In genomic region chr2:113886479-113887383, GRCh38 we compare ENCODE assay signal across 1 cellular context.
TF ChIP-seq lines count a peak whose summit lies in the region.

No MANE protein-coding gene starts in this region.

TF ChIP-seq in GM12878, 131 proteins besides CTCF, POLR2A, EP300 and RAD21 (continued from another document and continues in another):
- TF ChIP-seq ZNF687 (IDR thresholded peaks at IDR 0.05) (peak; percentile 87), ZNF217 (IDR thresholded peaks at IDR 0.05) (peak; percentile 89; the same call in 1 of the 2 replicates), TCF12 (IDR thresholded peaks at IDR 0.05; ENCODE audit: low read depth, low read length) (peak; percentile 90), ETV6 (conservative IDR thresholded peaks at IDR 0.05 in 1 of 2, IDR thresholded peaks at IDR 0.05 in 1 of 2; ENCODE audit: borderline replicate concordance in 1 of 2, low read depth in 1 of 2) (peak in 1 of 2 experiments; percentile 94; a peak in 2 of 4 replicates), MTA3 (IDR thresholded peaks at IDR 0.05; ENCODE audit: borderline replicate concordance, low read length) (peak; percentile 71; the same call in 1 of the 2 replicates), SREBF2 (IDR thresholded peaks at IDR 0.05; ENCODE audit: low read length) (no peak), FOS (IDR thresholded peaks at IDR 0.05; ENCODE audit: borderline replicate concordance, extremely low read depth, insufficient read length) (no peak), HDGF (IDR thresholded peaks at IDR 0.05) (peak; percentile 76), POU2F2 (IDR thresholded peaks at IDR 0.05; ENCODE audit: borderline replicate concordance, low read depth, low read length) (peak; percentile 100), TCF3 (IDR thresholded peaks at IDR 0.05; ENCODE audit: borderline replicate concordance, insufficient read depth, low read depth, low read length) (peak; percentile 89), CBFB (IDR thresholded peaks at IDR 0.05; ENCODE audit: low read depth) (peak; percentile 83), SRF (IDR thresholded peaks at IDR 0.05; ENCODE audit: low read depth in 2 of 2, low read length in 2 of 2) (peak; percentile 43 to 59; a peak in 3 of 4 replicates), TARDBP (IDR thresholded peaks at IDR 0.05; ENCODE audit: borderline replicate concordance) (no peak), SUPT20H (IDR thresholded peaks at IDR 0.05; ENCODE audit: borderline replicate concordance, control insufficient read depth, low read depth, low read length) (no peak), GATAD2B (conservative IDR thresholded peaks at IDR 0.05; ENCODE audit: low read depth) (peak; percentile 87; the same call in 1 of the 2 replicates), NR2F1 (conservative IDR thresholded peaks at IDR 0.05) (peak; percentile 88), CREM (IDR thresholded peaks at IDR 0.05; ENCODE audit: low read depth) (peak; percentile 87), PAX8 (IDR thresholded peaks at IDR 0.05) (no peak), BHLHE40 (IDR thresholded peaks at IDR 0.05; ENCODE audit: borderline replicate concordance in 1 of 2, low read depth in 2 of 2, low read length in 1 of 2) (peak; percentile 82 to 87), NFXL1 (IDR thresholded peaks at IDR 0.05; ENCODE audit: borderline replicate concordance) (no peak), BACH1 (IDR thresholded peaks at IDR 0.05; ENCODE audit: borderline replicate concordance) (peak; percentile 84; the same call in 1 of the 2 replicates), HSF1 (IDR thresholded peaks at IDR 0.05; ENCODE audit: low read depth, low read length) (no peak), DPF2 (IDR thresholded peaks at IDR 0.05) (peak; percentile 96), NBN (IDR thresholded peaks at IDR 0.05) (peak; percentile 94), SMARCA5 (IDR thresholded peaks at IDR 0.05) (peak; percentile 66), POLR2AphosphoS5 (IDR thresholded peaks at IDR 0.05; ENCODE audit: low read length) (peak; percentile 86), CHD1 (IDR thresholded peaks at IDR 0.05; ENCODE audit: low read depth, low read length) (no peak), SIN3A (IDR thresholded peaks at IDR 0.05; ENCODE audit: low read depth, low read length) (peak; percentile 73), REST (IDR thresholded peaks at IDR 0.05; ENCODE audit: low read depth, low read length) (no peak), TAF1 (IDR thresholded peaks at IDR 0.05; ENCODE audit: borderline replicate concordance, low read depth, low read length) (peak; percentile 66; the same call in 1 of the 2 replicates), SREBF1 (IDR thresholded peaks at IDR 0.05; ENCODE audit: low read length) (peak; percentile 58), ZBTB33 (IDR thresholded peaks at IDR 0.05) (no peak), WRNIP1 (IDR thresholded peaks at IDR 0.05; ENCODE audit: borderline replicate concordance, low read depth, low read length) (no peak), HDAC6 (IDR thresholded peaks at IDR 0.05; ENCODE audit: unreplicated experiment) (no peak), ZNF207 (IDR thresholded peaks at IDR 0.05; ENCODE audit: borderline replicate concordance) (no peak), MXI1 (IDR thresholded peaks at IDR 0.05; ENCODE audit: low read depth, low read length) (peak; percentile 76), TBL1XR1 (IDR thresholded peaks at IDR 0.05; ENCODE audit: low read depth, low read length) (peak; percentile 92), IRF4 (IDR thresholded peaks at IDR 0.05; ENCODE audit: low read depth, low read length) (peak; percentile 93; the same call in 1 of the 2 replicates), KAT2A (conservative IDR thresholded peaks at IDR 0.05; ENCODE audit: control insufficient read depth, low read depth, low read length) (no peak), MEF2B (IDR thresholded peaks at IDR 0.05; ENCODE audit: partially characterized antibody, poor library complexity, severe bottlenecking) (peak; percentile 69), ZNF384 (IDR thresholded peaks at IDR 0.05; ENCODE audit: borderline replicate concordance, low read depth, low read length) (no peak), SMAD5 (IDR thresholded peaks at IDR 0.05; ENCODE audit: low read depth) (no peak)
- TF ChIP-seq, protein P1, sequence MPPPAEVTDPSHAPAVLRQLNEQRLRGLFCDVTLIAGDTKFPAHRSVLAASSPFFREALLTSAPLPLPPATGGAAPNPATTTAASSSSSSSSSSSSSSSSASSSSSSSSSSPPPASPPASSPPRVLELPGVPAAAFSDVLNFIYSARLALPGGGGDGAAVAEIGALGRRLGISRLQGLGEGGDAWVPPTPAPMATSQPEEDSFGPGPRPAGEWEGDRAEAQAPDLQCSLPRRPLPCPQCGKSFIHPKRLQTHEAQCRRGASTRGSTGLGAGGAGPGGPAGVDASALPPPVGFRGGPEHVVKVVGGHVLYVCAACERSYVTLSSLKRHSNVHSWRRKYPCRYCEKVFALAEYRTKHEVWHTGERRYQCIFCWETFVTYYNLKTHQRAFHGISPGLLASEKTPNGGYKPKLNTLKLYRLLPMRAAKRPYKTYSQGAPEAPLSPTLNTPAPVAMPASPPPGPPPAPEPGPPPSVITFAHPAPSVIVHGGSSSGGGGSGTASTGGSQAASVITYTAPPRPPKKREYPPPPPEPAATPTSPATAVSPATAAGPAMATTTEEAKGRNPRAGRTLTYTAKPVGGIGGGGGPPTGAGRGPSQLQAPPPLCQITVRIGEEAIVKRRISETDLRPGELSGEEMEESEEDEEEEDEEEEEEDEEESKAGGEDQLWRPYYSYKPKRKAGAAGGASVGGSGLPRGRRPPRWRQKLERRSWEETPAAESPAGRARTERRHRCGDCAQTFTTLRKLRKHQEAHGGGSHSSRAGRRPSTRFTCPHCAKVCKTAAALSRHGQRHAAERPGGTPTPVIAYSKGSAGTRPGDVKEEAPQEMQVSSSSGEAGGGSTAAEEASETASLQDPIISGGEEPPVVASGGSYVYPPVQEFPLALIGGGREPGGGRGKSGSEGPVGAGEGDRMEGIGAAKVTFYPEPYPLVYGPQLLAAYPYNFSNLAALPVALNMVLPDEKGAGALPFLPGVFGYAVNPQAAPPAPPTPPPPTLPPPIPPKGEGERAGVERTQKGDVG (CRISPR knock-in tag; IDR thresholded peaks at IDR 0.05): no peak
- TF ChIP-seq, protein P2, sequence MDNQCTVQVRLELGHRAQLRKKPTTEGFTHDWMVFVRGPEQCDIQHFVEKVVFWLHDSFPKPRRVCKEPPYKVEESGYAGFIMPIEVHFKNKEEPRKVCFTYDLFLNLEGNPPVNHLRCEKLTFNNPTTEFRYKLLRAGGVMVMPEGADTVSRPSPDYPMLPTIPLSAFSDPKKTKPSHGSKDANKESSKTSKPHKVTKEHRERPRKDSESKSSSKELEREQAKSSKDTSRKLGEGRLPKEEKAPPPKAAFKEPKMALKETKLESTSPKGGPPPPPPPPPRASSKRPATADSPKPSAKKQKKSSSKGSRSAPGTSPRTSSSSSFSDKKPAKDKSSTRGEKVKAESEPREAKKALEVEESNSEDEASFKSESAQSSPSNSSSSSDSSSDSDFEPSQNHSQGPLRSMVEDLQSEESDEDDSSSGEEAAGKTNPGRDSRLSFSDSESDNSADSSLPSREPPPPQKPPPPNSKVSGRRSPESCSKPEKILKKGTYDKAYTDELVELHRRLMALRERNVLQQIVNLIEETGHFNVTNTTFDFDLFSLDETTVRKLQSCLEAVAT (IDR thresholded peaks at IDR 0.05): peak; percentile 95
- TF ChIP-seq, protein P3, sequence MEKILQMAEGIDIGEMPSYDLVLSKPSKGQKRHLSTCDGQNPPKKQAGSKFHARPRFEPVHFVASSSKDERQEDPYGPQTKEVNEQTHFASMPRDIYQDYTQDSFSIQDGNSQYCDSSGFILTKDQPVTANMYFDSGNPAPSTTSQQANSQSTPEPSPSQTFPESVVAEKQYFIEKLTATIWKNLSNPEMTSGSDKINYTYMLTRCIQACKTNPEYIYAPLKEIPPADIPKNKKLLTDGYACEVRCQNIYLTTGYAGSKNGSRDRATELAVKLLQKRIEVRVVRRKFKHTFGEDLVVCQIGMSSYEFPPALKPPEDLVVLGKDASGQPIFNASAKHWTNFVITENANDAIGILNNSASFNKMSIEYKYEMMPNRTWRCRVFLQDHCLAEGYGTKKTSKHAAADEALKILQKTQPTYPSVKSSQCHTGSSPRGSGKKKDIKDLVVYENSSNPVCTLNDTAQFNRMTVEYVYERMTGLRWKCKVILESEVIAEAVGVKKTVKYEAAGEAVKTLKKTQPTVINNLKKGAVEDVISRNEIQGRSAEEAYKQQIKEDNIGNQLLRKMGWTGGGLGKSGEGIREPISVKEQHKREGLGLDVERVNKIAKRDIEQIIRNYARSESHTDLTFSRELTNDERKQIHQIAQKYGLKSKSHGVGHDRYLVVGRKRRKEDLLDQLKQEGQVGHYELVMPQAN (conservative IDR thresholded peaks at IDR 0.05): peak; percentile 49; the same call in 1 of the 2 replicates
- TF ChIP-seq, protein P4, sequence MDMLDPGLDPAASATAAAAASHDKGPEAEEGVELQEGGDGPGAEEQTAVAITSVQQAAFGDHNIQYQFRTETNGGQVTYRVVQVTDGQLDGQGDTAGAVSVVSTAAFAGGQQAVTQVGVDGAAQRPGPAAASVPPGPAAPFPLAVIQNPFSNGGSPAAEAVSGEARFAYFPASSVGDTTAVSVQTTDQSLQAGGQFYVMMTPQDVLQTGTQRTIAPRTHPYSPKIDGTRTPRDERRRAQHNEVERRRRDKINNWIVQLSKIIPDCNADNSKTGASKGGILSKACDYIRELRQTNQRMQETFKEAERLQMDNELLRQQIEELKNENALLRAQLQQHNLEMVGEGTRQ (IDR thresholded peaks at IDR 0.05; ENCODE audit: borderline replicate concordance, low read depth, low read length): no peak; the same call in 1 of the 2 replicates
